Comparison of ENCODE assay signal across 22 cellular contexts in the genomic region with DNA sequence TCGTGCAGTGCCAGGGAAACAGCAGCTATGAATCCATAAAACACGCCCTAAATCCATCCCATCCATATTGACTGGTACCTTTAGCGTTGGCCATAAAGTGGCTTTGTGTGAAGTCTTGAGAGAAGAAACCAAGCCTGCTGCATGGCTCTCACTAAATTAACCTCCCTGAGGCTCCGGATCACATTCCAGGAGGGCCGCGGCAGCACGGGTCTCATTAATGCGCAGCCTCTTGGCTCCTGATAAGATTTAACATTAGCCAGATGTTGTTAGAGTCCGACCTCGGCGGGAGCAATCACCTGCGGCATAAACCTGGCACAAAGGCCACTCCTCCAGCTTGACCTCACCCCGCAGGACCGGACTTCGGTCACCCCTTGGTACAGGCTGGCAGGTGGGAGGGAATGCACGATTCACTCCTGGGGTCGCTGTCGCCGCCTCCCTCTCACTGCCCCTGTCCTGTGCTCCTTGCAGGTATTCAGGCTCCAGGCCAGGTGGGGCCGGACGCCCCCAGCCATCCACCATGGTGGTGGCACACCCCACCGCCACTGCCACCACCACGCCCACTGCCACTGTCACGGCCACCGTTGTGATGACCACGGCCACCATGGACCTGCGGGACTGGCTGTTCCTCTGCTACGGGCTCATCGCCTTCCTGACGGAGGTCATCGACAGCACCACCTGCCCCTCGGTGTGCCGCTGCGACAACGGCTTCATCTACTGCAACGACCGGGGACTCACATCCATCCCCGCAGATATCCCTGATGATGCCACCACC. TPM values are rescaled to one million over a fixed set of nuclear protein-coding genes. Genes with fewer than 3 reads are reported as not detected.
DNase-seq lines count a peak whose midpoint lies in the region; ATAC-seq and FAIRE-seq lines count a peak whose summit lies in the region.
"Had no signal": no experiment of that assay in that cellular context is flagged by ENCODE, and none has a peak within 500 bp of the region (broad histone marks: within the 10 kb centered on the region; RNA-seq: fewer than 3 reads in every experiment).

No MANE protein-coding gene starts in this region.

- H3K27ac ChIP-seq in small intestine (ENCODE audit: low read depth in 1 of 2, low read length in 1 of 2), result no peak overlapping the region
- H3K27ac ChIP-seq: 22Rv1, BLaER1, C4-2B had no signal

- H3K9me3 ChIP-seq in small intestine (ENCODE audit: control insufficient read depth, low read depth), result no peaks in the 10 kb centered on the region
- H3K9me3 ChIP-seq: BLaER1, HAP-1 had no signal

- peaks cover 0 to 2% of the 10 kb centered on the region in 2 donors for H3K4me1 ChIP-seq in small intestine (ENCODE audit: control insufficient read depth in 2 of 2, insufficient read depth in 1 of 2, low read depth in 1 of 2, low read length in 1 of 2)
- H3K4me1 ChIP-seq: HAP-1 had no signal

- ATAC-seq in left colon, result peak; percentile 49
- ATAC-seq: CD8-positive, alpha-beta T cell; GM12878; GM23338 had no signal

- no peaks in the 10 kb centered on the region for H3K27me3 ChIP-seq in small intestine (ENCODE audit: control insufficient read depth in 2 of 2, insufficient read depth in 2 of 2, low read length in 2 of 2)
- H3K27me3 ChIP-seq: BLaER1 had no signal

- no peaks in the 10 kb centered on the region for H3K36me3 ChIP-seq in small intestine (ENCODE audit: control insufficient read depth in 2 of 2, insufficient read depth in 2 of 2, low read length in 2 of 2)
- H3K36me3 ChIP-seq: HAP-1 had no signal

- no peak overlapping the region for H3K4me3 ChIP-seq in small intestine (ENCODE audit: low read depth in 1 of 2, low read length in 2 of 2)
- H3K4me3 ChIP-seq: BLaER1, GM12878, GM23338, HAP-1 had no signal

- intact Hi-C loops in left colon (cut with DNase I, micrococcal nuclease), result no loop called here

- WGBS in small intestine, 3 donors, result 55 to 79% (median 68%) methylated on average over 36 to 38 of the region's 38 CpGs

- DNase-seq in DMS 273 (lab: John Stamatoyannopoulos, UW; ENCODE audit: unreplicated experiment) (peak; percentile 71), DMS 273 treated with DMSO at 0.1 percent for 48 hours (lab: John Stamatoyannopoulos, UW) (no peak), left colon (no peak), small intestine (peak; percentile 36), dermis blood vessel endothelial cell (no peak), EL (no peak)
- no peak for DNase-seq in stimulated activated CD4-positive, alpha-beta T cell treated with anti-CD3 and anti-CD28 coated beads, Interleukin-4, amount 100 ng/mL, for 1 hour
- DNase-seq: CD4-positive, CD25-positive, alpha-beta regulatory T cell; CD8-positive, alpha-beta T cell; DMS153; DND-41; GDM1; HFFc6 had no signal

- FAIRE-seq in small intestine (lab: Jason Lieb, UNC), result no peak
- FAIRE-seq: A204.1, D721Med, GM12878, GM19239 had no signal

RNA-seq across cellular contexts. Expression of a gene that starts 50.0 kb away (rescaled TPM):
- total RNA-seq in left colon (10 to 100 TPM; 31.6 to 47.0 TPM), dermis blood vessel endothelial cell (17.5 and 29.3 TPM in 2 replicates)
- polyA plus RNA-seq in small intestine, result 100 to 1,000 TPM in 1 of 3 donors, 10 to 100 TPM in 2; 13.1 to 137 (median 13.2) TPM

Comparison
In these comparisons a context has a peak if more than half of its experiments do, and no peak if none do; other contexts are left out.
1. DNase-seq: peak in DMS 273 (single experiment) and small intestine (single experiment); none in DMS 273 treated with DMSO at 0.1 percent for 48 hours (single experiment), left colon (0 of 2), dermis blood vessel endothelial cell (single experiment), EL (single experiment) and stimulated activated CD4-positive, alpha-beta T cell treated with anti-CD3 and anti-CD28 coated beads, Interleukin-4, amount 100 ng/mL, for 1 hour (single experiment).